Comparison of ENCODE assay signal across 8 cellular contexts in genomic region chr17:19762515-19762961, GRCh38. TPM values are rescaled to one million over a fixed set of nuclear protein-coding genes. Genes with fewer than 3 reads are reported as not detected.
A peak's percentile ranks its signal among the peaks of the same experiment; 100 is the strongest.
DNase-seq lines count a peak whose midpoint lies in the region; ATAC-seq and TF ChIP-seq lines count a peak whose summit lies in the region.

No MANE protein-coding gene starts in this region.

- H3K4me1 ChIP-seq in HCT116 (ENCODE audit: control insufficient read depth in 1 of 2, insufficient read depth in 2 of 2, low read length in 2 of 2) (peaks cover 0 to 10% of the 10 kb centered on the region in 2 experiments; a peak in 1 of 4 replicates), gastroesophageal sphincter (peaks cover 0 to 15% (median 0%) of the 10 kb centered on the region in 3 donors), parathyroid adenoma (no peaks in the 10 kb centered on the region), upper lobe of left lung (peaks cover 0 to 9% (median 5%) of the 10 kb centered on the region in 4 donors)

- no peaks in the 10 kb centered on the region for H4K20me1 ChIP-seq in HCT116 (ENCODE audit: insufficient read depth)

- TF ChIP-seq POLR2A in HCT116 (IDR thresholded peaks at IDR 0.05; ENCODE audit: borderline replicate concordance, extremely low read depth, insufficient read depth, insufficient read length) (no peak), gastroesophageal sphincter (IDR thresholded peaks at IDR 0.05) (no peak), upper lobe of left lung (IDR thresholded peaks at IDR 0.05) (no peak)

- POLR2A ChIA-PET in BJ (lab: Charles Lee) (no interaction called here), HCT116 (lab: Charles Lee) (interaction anchor here (0.6 to 1.6 kb wide), 4 partner anchors 10 to 115 kb away, joined by 3 to 16 read pairs (median 4); partner anchors contain the start of gene ALDH3A2), RWPE1 (lab: Yijun Ruan, JAX; ENCODE audit: low non-redundant PET) (no interaction called here)

- 51 to 100% methylated on average over 2 to 6 of the region's 15 CpGs for WGBS in gastroesophageal sphincter (ENCODE audit: low coverage in 1 of 2), 2 donors
- 27 to 40% methylated on average over 7 to 13 of the region's 15 CpGs for WGBS in upper lobe of left lung, 2 donors

- no peak overlapping the region for H2AFZ ChIP-seq in HCT116 (ENCODE audit: low read depth, low read length, poor library complexity, severe bottlenecking)
- peak overlapping the region; percentile 33 for H2AFZ ChIP-seq in parathyroid adenoma

- intact Hi-C loops in HCT116 (cut with micrococcal nuclease), result no loop called here

- DNase-seq in BJ (ENCODE audit: low read depth) (no peak), HCT116 (ENCODE audit: low read depth, low spot score) (no peak), RWPE1 (ENCODE audit: low spot score) (peak; percentile 52), upper lobe of left lung (peak; percentile 72 to 73), GF-D8 (lab: John Stamatoyannopoulos, UW) (no peak)
- peak; percentile 23 for DNase-seq in activated effector memory CD4-positive, alpha-beta T cell treated with Interleukin-2 at 50 U/mL for 16 hours

- RAD21 ChIA-PET in HCT116 (lab: Charles Lee; ENCODE audit: low non-redundant PET in 1 of 2, low total read pairs in 2 of 2, uncharacterized antibody in 2 of 2, unreplicated experiment in 2 of 2), result interaction anchor here (1.0 to 1.9 kb wide), 5 partner anchors 9 to 400 kb away, joined by 3 to 9 read pairs (median 5); partner anchors contain the start of gene B9D1 (in 1 of the 2)

- H3K36me3 ChIP-seq in BJ (ENCODE audit: control insufficient read depth, insufficient read depth, low read length) (no peaks in the 10 kb centered on the region), HCT116 (ENCODE audit: control insufficient read depth in 1 of 2, insufficient read depth in 2 of 2, low read length in 2 of 2) (no peaks in the 10 kb centered on the region), gastroesophageal sphincter (no peaks in the 10 kb centered on the region), parathyroid adenoma (ENCODE audit: control insufficient read depth, insufficient read depth, low read length) (no peaks in the 10 kb centered on the region), upper lobe of left lung (no peaks in the 10 kb centered on the region)

- CTCF ChIA-PET in BJ (lab: Yijun Ruan, JAX), result interaction anchor here (0.6 to 7.6 kb wide), 17 partner anchors 8 to 440 kb away, joined by 3 to 105 read pairs (median 4); partner anchors contain the start of genes ALDH3A1, B9D1 and SPECC1
- CTCF ChIA-PET in HCT116 (lab: Charles Lee), result interaction anchor here (0.8 to 4.4 kb wide), 24 partner anchors 9 to 801 kb away, joined by 3 to 40 read pairs (median 4); partner anchors contain the start of genes ALDH3A2, B9D1 and MAPK7
- CTCF ChIA-PET in RWPE1 (lab: Yijun Ruan, JAX), result interaction anchor here (0.5 to 3.4 kb wide), 13 partner anchors 9 to 400 kb away, joined by 3 to 16 read pairs (median 4); partner anchors contain the start of genes B9D1 and SLC47A2

- H3K9ac ChIP-seq in HCT116 (ENCODE audit: low read length) (no peak overlapping the region), parathyroid adenoma (no peak overlapping the region)

- H3K4me2 ChIP-seq in HCT116 (ENCODE audit: low read length), result peak overlapping the region; percentile 37
- no peak overlapping the region for H3K4me2 ChIP-seq in parathyroid adenoma (ENCODE audit: low read length)

- TF ChIP-seq EP300 in gastroesophageal sphincter (IDR thresholded peaks at IDR 0.05) (no peak), upper lobe of left lung (IDR thresholded peaks at IDR 0.05) (no peak)

- no peaks in the 10 kb centered on the region for H3K9me2 ChIP-seq in HCT116 (ENCODE audit: insufficient read depth)

- TF ChIP-seq CTCF in BJ (IDR thresholded peaks at IDR 0.05; ENCODE audit: insufficient read depth, low read depth, low read length), result peak; percentile 67
- peak; percentile 66 to 78 (median 73); a peak in 5 of 6 replicates for TF ChIP-seq CTCF in HCT116 (IDR thresholded peaks at IDR 0.05 in 2 of 3, conservative IDR thresholded peaks at IDR 0.05 in 1 of 3; ENCODE audit: borderline replicate concordance in 1 of 3, insufficient read depth in 1 of 3, low read depth in 2 of 3, low read length in 2 of 3)
- TF ChIP-seq CTCF in RWPE1 (conservative IDR thresholded peaks at IDR 0.05; ENCODE audit: low read depth), result peak; percentile 62
- TF ChIP-seq CTCF in gastroesophageal sphincter (IDR thresholded peaks at IDR 0.05), result peak in 3 of 4 experiments; percentile 62 to 88 (median 81)
- TF ChIP-seq CTCF in parathyroid adenoma (IDR thresholded peaks at IDR 0.05), result peak; percentile 63
- peak; percentile 54 to 85 (median 72) for TF ChIP-seq CTCF in upper lobe of left lung (IDR thresholded peaks at IDR 0.05)

- H3K4me3 ChIP-seq in BJ (ENCODE audit: low read depth, low read length), result no peak overlapping the region
- no peak overlapping the region for H3K4me3 ChIP-seq in HCT116 (replicated peaks in 1 of 2; ENCODE audit: low read depth in 1 of 2, low read length in 2 of 2)
- H3K4me3 ChIP-seq in gastroesophageal sphincter, result no peak overlapping the region
- no peak overlapping the region for H3K4me3 ChIP-seq in parathyroid adenoma (ENCODE audit: low read depth, low read length)
- no peak overlapping the region for H3K4me3 ChIP-seq in upper lobe of left lung

- H3K27ac ChIP-seq in HCT116 (ENCODE audit: low read depth, low read length), result no peak overlapping the region
- H3K27ac ChIP-seq in RWPE1, result peak overlapping the region; percentile 43
- no peak overlapping the region for H3K27ac ChIP-seq in gastroesophageal sphincter
- H3K27ac ChIP-seq in parathyroid adenoma, result no peak overlapping the region
- H3K27ac ChIP-seq in upper lobe of left lung, result no peak overlapping the region

- TF ChIP-seq RAD21 in HCT116 (IDR thresholded peaks at IDR 0.05; ENCODE audit: low read depth), result peak; percentile 67

- BruUV-seq in HCT116 (replicated peaks; lab: Mats Ljungman, UMichigan), result no TSS peak

- ATAC-seq in HCT116 (peak; percentile 80), gastroesophageal sphincter (peak; percentile 57), upper lobe of left lung (ENCODE audit: low FRiP score in 2 of 2) (peak; percentile 30 to 84)

- H3K9me3 ChIP-seq in HCT116 (ENCODE audit: control insufficient read depth in 1 of 2, insufficient read depth in 1 of 2, low read depth in 1 of 2, low read length in 2 of 2) (no peaks in the 10 kb centered on the region), gastroesophageal sphincter (no peaks in the 10 kb centered on the region), parathyroid adenoma (ENCODE audit: control insufficient read depth, low read length) (no peaks in the 10 kb centered on the region), upper lobe of left lung (no peaks in the 10 kb centered on the region)

- H3K79me2 ChIP-seq in HCT116 (ENCODE audit: insufficient read depth, low read length) (no peaks in the 10 kb centered on the region), parathyroid adenoma (no peaks in the 10 kb centered on the region)

- no peaks in the 10 kb centered on the region; the same call in none of the 2 replicates for H3K27me3 ChIP-seq in BJ (ENCODE audit: control insufficient read depth, insufficient read depth, low read length)
- H3K27me3 ChIP-seq in HCT116 (ENCODE audit: insufficient read depth, low read length), result no peaks in the 10 kb centered on the region
- peaks cover 21% of the 10 kb centered on the region for H3K27me3 ChIP-seq in gastroesophageal sphincter
- no peaks in the 10 kb centered on the region for H3K27me3 ChIP-seq in parathyroid adenoma (ENCODE audit: control insufficient read depth, insufficient read depth, low read length)
- H3K27me3 ChIP-seq in upper lobe of left lung, result no peaks in the 10 kb centered on the region

TF ChIP-seq in HCT116, 20 proteins besides CTCF, POLR2A, EP300 and RAD21 (continues in another document):
- TF ChIP-seq TCF7L2 (IDR thresholded peaks at IDR 0.05; ENCODE audit: borderline replicate concordance, extremely low read depth, insufficient read depth, insufficient read length) (no peak), JUND (IDR thresholded peaks at IDR 0.05) (no peak), ZFX (IDR thresholded peaks at IDR 0.05) (no peak), CBX3 (IDR thresholded peaks at IDR 0.05; ENCODE audit: low read depth) (no peak), EZH2phosphoT487 (IDR thresholded peaks at IDR 0.05; ENCODE audit: borderline replicate concordance) (no peak)
- TF ChIP-seq, protein P1, sequence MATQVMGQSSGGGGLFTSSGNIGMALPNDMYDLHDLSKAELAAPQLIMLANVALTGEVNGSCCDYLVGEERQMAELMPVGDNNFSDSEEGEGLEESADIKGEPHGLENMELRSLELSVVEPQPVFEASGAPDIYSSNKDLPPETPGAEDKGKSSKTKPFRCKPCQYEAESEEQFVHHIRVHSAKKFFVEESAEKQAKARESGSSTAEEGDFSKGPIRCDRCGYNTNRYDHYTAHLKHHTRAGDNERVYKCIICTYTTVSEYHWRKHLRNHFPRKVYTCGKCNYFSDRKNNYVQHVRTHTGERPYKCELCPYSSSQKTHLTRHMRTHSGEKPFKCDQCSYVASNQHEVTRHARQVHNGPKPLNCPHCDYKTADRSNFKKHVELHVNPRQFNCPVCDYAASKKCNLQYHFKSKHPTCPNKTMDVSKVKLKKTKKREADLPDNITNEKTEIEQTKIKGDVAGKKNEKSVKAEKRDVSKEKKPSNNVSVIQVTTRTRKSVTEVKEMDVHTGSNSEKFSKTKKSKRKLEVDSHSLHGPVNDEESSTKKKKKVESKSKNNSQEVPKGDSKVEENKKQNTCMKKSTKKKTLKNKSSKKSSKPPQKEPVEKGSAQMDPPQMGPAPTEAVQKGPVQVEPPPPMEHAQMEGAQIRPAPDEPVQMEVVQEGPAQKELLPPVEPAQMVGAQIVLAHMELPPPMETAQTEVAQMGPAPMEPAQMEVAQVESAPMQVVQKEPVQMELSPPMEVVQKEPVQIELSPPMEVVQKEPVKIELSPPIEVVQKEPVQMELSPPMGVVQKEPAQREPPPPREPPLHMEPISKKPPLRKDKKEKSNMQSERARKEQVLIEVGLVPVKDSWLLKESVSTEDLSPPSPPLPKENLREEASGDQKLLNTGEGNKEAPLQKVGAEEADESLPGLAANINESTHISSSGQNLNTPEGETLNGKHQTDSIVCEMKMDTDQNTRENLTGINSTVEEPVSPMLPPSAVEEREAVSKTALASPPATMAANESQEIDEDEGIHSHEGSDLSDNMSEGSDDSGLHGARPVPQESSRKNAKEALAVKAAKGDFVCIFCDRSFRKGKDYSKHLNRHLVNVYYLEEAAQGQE (IDR thresholded peaks at IDR 0.05; ENCODE audit: low read depth), result no peak

RNA-seq across cellular contexts. Expression of gene ALDH3A1, which starts 14.4 kb away (rescaled TPM):
- polyA plus RNA-seq in BJ (2011; rRNA removed), result 0.11 and 0.20 TPM in 2 replicates
- 1.2 TPM in 1 of 2 replicates, not detected in the other for polyA minus RNA-seq in BJ (2011; rRNA and poly(A)+ RNA removed)
- total RNA-seq in HCT116 (2021; ENCODE audit: unreplicated experiment), result 0.86 TPM
- 1.0 and 1.2 TPM in 2 replicates for polyA plus RNA-seq in HCT116 (2012)
- total RNA-seq in gastroesophageal sphincter, result 10 to 100 TPM in 1 of 4 donors, 1 to 10 TPM in 3; 1.6 to 18.8 (median 3.1) TPM
- 10 to 100 TPM in 3 of 6 donors, 1 to 10 TPM in 3; 2.4 to 72.8 (median 9.1) TPM for total RNA-seq in upper lobe of left lung

RNA-seq across cellular contexts. Expression of gene SLC47A2, which starts 46.2 kb away (rescaled TPM):
- polyA plus RNA-seq in BJ (2011; rRNA removed), result not detected in 2 replicates
- not detected in 2 replicates for polyA minus RNA-seq in BJ (2011; rRNA and poly(A)+ RNA removed)
- not detected for total RNA-seq in HCT116 (2021; ENCODE audit: unreplicated experiment)
- polyA plus RNA-seq in HCT116 (2012), result 0.05 and 0.12 TPM in 2 replicates
- not detected for total RNA-seq in gastroesophageal sphincter
- under 1 TPM in 1 of 6 donors, not detected in 5; 0.09 TPM for total RNA-seq in upper lobe of left lung

Comparison
In these comparisons a context has a peak if more than half of its experiments do, and no peak if none do; other contexts are left out.
1. DNase-seq: peak in RWPE1 (single experiment), activated effector memory CD4-positive, alpha-beta T cell treated with Interleukin-2 at 50 U/mL for 16 hours (single experiment) and upper lobe of left lung (2 of 2); none in BJ (single experiment), HCT116 (single experiment) and GF-D8 (single experiment).
2. Peak in every context shown above with its lines, with median percentiles within 50 percentile points of each other: CTCF ChIP-seq and ATAC-seq.